17 cellular contexts compared by ENCODE assay signal in genomic region chr21:35721701-35722100, GRCh38.
DNase-seq lines count a peak whose midpoint lies in the region; ATAC-seq and TF ChIP-seq lines count a peak whose summit lies in the region.
"Had no signal": no experiment of that assay in that cellular context is flagged by ENCODE, and none has a peak within 500 bp of the region (broad histone marks: within the 10 kb centered on the region; RNA-seq: fewer than 3 reads in every experiment).

No MANE protein-coding gene starts in this region.

- peaks cover 70% of the 10 kb centered on the region for H3K4me1 ChIP-seq in body of pancreas
- H3K4me1 ChIP-seq in right lobe of liver: no peaks in the 10 kb centered on the region
- H3K4me1 ChIP-seq: A549, Caco-2 had no signal

- H3K9me3 ChIP-seq in body of pancreas (no peaks in the 10 kb centered on the region), right lobe of liver (no peaks in the 10 kb centered on the region)
- H3K9me3 ChIP-seq: A549, Caco-2 had no signal

- H3K4me3 ChIP-seq in body of pancreas (no peak overlapping the region), right lobe of liver (no peak overlapping the region)
- H3K4me3 ChIP-seq: A549; BLaER1 treated with 17β-estradiol and CSF1 and Interleukin-3, amounts not matched to agents 10 nM and 100 nM had no signal

- DNase-seq in body of pancreas (no peak), right lobe of liver (no peak)
- DNase-seq: AML-193; Caco-2; Calu3; CD4-positive, alpha-beta T cell; CD8-positive, alpha-beta T cell; DMS79 treated with DMSO at 0.1 percent for 48 hours; GF-D8 had no signal

- H3K27ac ChIP-seq in body of pancreas (peak overlapping the region in 3 of 4 donors; percentile 77 to 82 (median 81)), cingulate gyrus (ENCODE audit: low read depth, low read length) (peak overlapping the region; percentile 23), layer of hippocampus (ENCODE audit: low read depth, low read length) (peak overlapping the region; percentile 4), right lobe of liver (no peak overlapping the region)
- H3K27ac ChIP-seq: 22Rv1; A549; BLaER1 treated with 17β-estradiol and CSF1 and Interleukin-3, amounts not matched to agents 10 nM and 100 nM; C4-2B had no signal

- intact Hi-C loops in body of pancreas (cut with DNase I): no loop called here
- intact Hi-C loops in right lobe of liver (cut with DNase I): no loop called here

- no peak for ATAC-seq in body of pancreas
- ATAC-seq in GM19324 (IDR thresholded peaks at IDR 0.05; ENCODE audit: low FRiP score, unreplicated experiment): no peak
- no peak for ATAC-seq in right lobe of liver
- no peak for ATAC-seq in GM21390 (IDR thresholded peaks at IDR 0.05; ENCODE audit: unreplicated experiment)
- ATAC-seq: A549; CD8-positive, alpha-beta T cell had no signal

- TF ChIP-seq CTCF in body of pancreas (IDR thresholded peaks at IDR 0.05): no peak
- TF ChIP-seq CTCF in right lobe of liver (IDR thresholded peaks at IDR 0.05): no peak

- WGBS in body of pancreas, 2 donors: 37 to 46% methylated on average over 4 of the region's 4 CpGs
- WGBS in right lobe of liver (ENCODE audit: insufficient coverage, low coverage, low lambda C conversion rate, missing lambda C conversion rate): 69% methylated on average over 4 of the region's 4 CpGs

- H3K36me3 ChIP-seq in body of pancreas (replicated peaks in 1 of 2; ENCODE audit: insufficient read depth in 1 of 2, low read depth in 2 of 2): no peaks in the 10 kb centered on the region
- no peaks in the 10 kb centered on the region for H3K36me3 ChIP-seq in right lobe of liver
- H3K36me3 ChIP-seq: BLaER1 treated with 17β-estradiol and CSF1 and Interleukin-3, amounts not matched to agents 10 nM and 100 nM had no signal

- TF ChIP-seq POLR2A in body of pancreas (IDR thresholded peaks at IDR 0.05) (no peak), right lobe of liver (IDR thresholded peaks at IDR 0.05) (no peak)

- no peaks in the 10 kb centered on the region for H3K27me3 ChIP-seq in body of pancreas
- H3K27me3 ChIP-seq in layer of hippocampus (ENCODE audit: control insufficient read depth, insufficient read depth, low read length): no peaks in the 10 kb centered on the region
- peaks cover 0 to 5% of the 10 kb centered on the region in 2 donors for H3K27me3 ChIP-seq in right lobe of liver
- H3K27me3 ChIP-seq: BLaER1 treated with 17β-estradiol and CSF1 and Interleukin-3, amounts not matched to agents 10 nM and 100 nM had no signal

Comparison
In these comparisons a context has a peak if more than half of its experiments do, and no peak if none do; other contexts are left out.
1. H3K27ac ChIP-seq: peak in body of pancreas (3 of 4), cingulate gyrus (single experiment) and layer of hippocampus (single experiment); none in right lobe of liver (0 of 3).